In the genomic region with DNA sequence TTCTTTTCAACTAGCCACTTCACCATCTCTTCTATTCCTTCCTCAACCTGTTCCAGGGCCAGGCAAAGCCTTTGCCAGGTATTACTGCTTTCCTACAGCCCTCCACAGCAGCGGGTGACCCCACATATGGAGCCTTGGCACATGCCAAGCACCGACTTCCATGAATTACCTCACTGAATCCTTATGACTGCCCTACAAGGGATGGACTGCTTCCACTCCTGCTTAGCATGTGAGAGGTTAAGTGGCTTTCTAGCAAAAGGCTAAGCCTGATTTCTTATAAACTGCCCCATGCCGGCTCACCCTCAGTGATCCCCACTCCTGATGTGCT, we compare ENCODE assay signal across 15 cellular contexts. TPM values are rescaled to one million over a fixed set of nuclear protein-coding genes. Genes with fewer than 3 reads are reported as not detected.
DNase-seq lines count a peak whose midpoint lies in the region; ATAC-seq and TF ChIP-seq lines count a peak whose summit lies in the region.
"Had no signal": no experiment of that assay in that cellular context is flagged by ENCODE, and none has a peak within 500 bp of the region (broad histone marks: within the 10 kb centered on the region; RNA-seq: fewer than 3 reads in every experiment).

No MANE protein-coding gene starts in this region.

- H3K36me3 ChIP-seq in left lung, result peaks cover 0 to 6% of the 10 kb centered on the region in 2 donors
- H3K36me3 ChIP-seq in stomach, result peaks cover 15 to 99% (median 70%) of the 10 kb centered on the region in 4 donors
- H3K36me3 ChIP-seq: neural progenitor cell had no signal

- intact Hi-C loops in left lung (cut with DNase I) (no loop called here), stomach (cut with DNase I; ENCODE audit: low total_unique reads) (no loop called here)

- H3K27me3 ChIP-seq in left lung, result no peaks in the 10 kb centered on the region
- no peaks in the 10 kb centered on the region for H3K27me3 ChIP-seq in stomach
- H3K27me3 ChIP-seq: neural progenitor cell had no signal

- TF ChIP-seq CTCF in HFFc6 (IDR thresholded peaks at IDR 0.05) (no peak), left lung (IDR thresholded peaks at IDR 0.05) (no peak), stomach (IDR thresholded peaks at IDR 0.05) (no peak)

- peak overlapping the region; percentile 81 for H3K4me3 Mint-ChIP-seq in HFFc6
- H3K4me3 Mint-ChIP-seq: activated CD8-positive, alpha-beta T cell treated with anti-CD3 and anti-CD28 coated beads for 36 hours; B cell; neural progenitor cell had no signal

- no peaks in the 10 kb centered on the region for H3K36me3 Mint-ChIP-seq in HFFc6 (ENCODE audit: low read depth)
- H3K36me3 Mint-ChIP-seq: neural progenitor cell had no signal

- no peak for DNase-seq in HFFc6
- DNase-seq in cerebellar cortex (ENCODE audit: low spot score), result peak; percentile 50
- no peak for DNase-seq in left lung
- no peak for DNase-seq in stomach
- no peak for DNase-seq in central memory CD4-positive, alpha-beta T cell
- no peak for DNase-seq in cortex of kidney (lab: John Stamatoyannopoulos, UW)
- DNase-seq: activated CD8-positive, alpha-beta T cell treated with anti-CD3 and anti-CD28 coated beads for 36 hours; activated gamma-delta T cell treated with Interleukin-2 at 50 U/mL for 16 hours; DMS79; GOT3; stimulated activated CD4-positive, alpha-beta T cell treated with anti-CD3 and anti-CD28 coated beads, Interleukin-12 subunit alpha, Interleukin-12 subunit beta, amount 100 ng/mL, for 4 hours had no signal

- TF ChIP-seq POLR2A in stomach (IDR thresholded peaks at IDR 0.05), result no peak

- no peak for TF ChIP-seq EP300 in stomach (IDR thresholded peaks at IDR 0.05)

- no peaks in the 10 kb centered on the region for H3K9me3 Mint-ChIP-seq in HFFc6
- H3K9me3 Mint-ChIP-seq: activated CD8-positive, alpha-beta T cell treated with anti-CD3 and anti-CD28 coated beads for 36 hours; neural progenitor cell had no signal

- H3K4me3 ChIP-seq in left lung, result no peak overlapping the region
- no peak overlapping the region for H3K4me3 ChIP-seq in stomach
- H3K4me3 ChIP-seq: neural progenitor cell had no signal

- no peaks in the 10 kb centered on the region for H3K9me3 ChIP-seq in left lung
- no peaks in the 10 kb centered on the region for H3K9me3 ChIP-seq in stomach

- peak overlapping the region; percentile 100 for H3K27ac Mint-ChIP-seq in HFFc6
- H3K27ac Mint-ChIP-seq: activated CD8-positive, alpha-beta T cell treated with anti-CD3 and anti-CD28 coated beads for 36 hours; B cell; neural progenitor cell had no signal

- peaks cover 53% of the 10 kb centered on the region for H3K4me1 Mint-ChIP-seq in HFFc6 (ENCODE audit: low read depth)
- H3K4me1 Mint-ChIP-seq: B cell had no signal

- H3K27ac ChIP-seq in left lung, result peak overlapping the region; percentile 67 to 79
- H3K27ac ChIP-seq in stomach, result peak overlapping the region; percentile 80 to 92 (median 88)
- H3K27ac ChIP-seq: neural progenitor cell had no signal

- H3K4me1 ChIP-seq in left lung (peaks cover 0 to 5% of the 10 kb centered on the region in 2 donors), stomach (peaks cover 10 to 67% (median 36%) of the 10 kb centered on the region in 4 donors)

- WGBS in stomach, 5 donors, result 63 to 86% (median 77%) methylated on average over 2 to 3 of the region's 3 CpGs

- ATAC-seq in left lung, result no peak
- ATAC-seq in GM19455 (IDR thresholded peaks at IDR 0.05; ENCODE audit: unreplicated experiment), result no peak
- ATAC-seq in HG03139 (IDR thresholded peaks at IDR 0.05; ENCODE audit: unreplicated experiment), result no peak
- ATAC-seq: activated CD8-positive, alpha-beta T cell treated with anti-CD3 and anti-CD28 coated beads for 36 hours had no signal

- peaks cover 6% of the 10 kb centered on the region for H3K27me3 Mint-ChIP-seq in HFFc6 (ENCODE audit: insufficient read depth)
- H3K27me3 Mint-ChIP-seq: activated CD8-positive, alpha-beta T cell treated with anti-CD3 and anti-CD28 coated beads for 36 hours; B cell had no signal

RNA-seq across cellular contexts. Expression of gene PDLIM1, which starts 44.0 kb away (rescaled TPM):
- total RNA-seq in HFFc6 (2021; fragmentation: NEBNext Ultra II Directional; extraction: Animal tissue kit (Norgen Biotek cat#: 25700)), result 100 to 1,000 TPM; 131 to 163 (median 154) TPM
- 100 to 1,000 TPM; 176 to 268 TPM for total RNA-seq in left lung
- 100 to 1,000 TPM in 2 of 5 donors, 10 to 100 TPM in 3; 41.7 to 231 (median 83.9) TPM for total RNA-seq in stomach
- polyA plus RNA-seq in stomach, result 100 to 1,000 TPM; 168 to 289 (median 277) TPM
